In the genomic region with DNA sequence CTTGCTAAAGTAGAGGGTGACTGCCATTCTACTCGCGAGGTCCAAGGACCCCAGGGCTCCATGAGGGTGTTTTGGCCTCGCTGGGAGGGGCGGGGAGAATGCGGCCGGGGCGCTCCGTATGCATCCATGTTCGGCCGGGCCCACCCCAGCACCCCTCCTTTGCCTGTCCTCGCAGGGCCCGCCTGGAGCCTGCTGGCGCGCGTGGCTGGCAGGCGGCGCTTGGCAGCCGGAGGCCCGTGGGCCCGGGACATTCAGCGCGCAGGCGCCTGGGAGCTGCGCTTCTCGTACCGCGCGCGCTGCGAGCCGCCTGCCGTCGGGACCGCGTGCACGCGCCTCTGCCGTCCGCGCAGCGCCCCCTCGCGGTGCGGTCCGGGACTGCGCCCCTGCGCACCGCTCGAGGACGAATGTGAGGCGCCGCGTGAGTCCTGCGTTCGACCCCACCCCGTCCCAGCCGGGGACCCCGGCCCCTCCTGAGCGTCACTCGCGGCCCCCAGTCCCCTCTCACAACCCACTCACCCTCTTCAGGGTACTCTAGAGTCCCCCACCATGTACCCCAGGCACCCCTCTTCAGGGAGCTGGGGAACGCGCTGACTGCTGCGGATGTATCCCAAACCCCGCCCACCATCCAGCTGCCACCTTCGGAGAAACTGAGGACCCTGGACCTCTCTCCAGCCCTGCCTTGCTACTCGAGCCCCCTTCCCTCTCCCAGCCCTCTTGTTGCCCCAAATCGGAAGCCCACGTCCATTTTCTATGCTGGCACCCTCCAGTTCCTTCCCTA, we compare ENCODE assay signal across 9 cellular contexts. TPM values are rescaled to one million over a fixed set of nuclear protein-coding genes. Genes with fewer than 3 reads are reported as not detected.
A peak's percentile ranks its signal among the peaks of the same experiment; 100 is the strongest.
DNase-seq lines count a peak whose midpoint lies in the region; TF ChIP-seq lines count a peak whose summit lies in the region.
"Had no signal": no experiment of that assay in that cellular context is flagged by ENCODE, and none has a peak within 500 bp of the region (broad histone marks: within the 10 kb centered on the region; RNA-seq: fewer than 3 reads in every experiment).

No MANE protein-coding gene starts in this region.

- intact Hi-C loops in testis (cut with DNase I; ENCODE audit: low total_unique reads) = no loop called here

- H3K4me3 ChIP-seq in endodermal cell (ENCODE audit: low read length) (no peak overlapping the region), testis (peak overlapping the region in 1 of 2 donors; percentile 45)

- H3K4me1 Mint-ChIP-seq in endodermal cell (peaks cover 9% of the 10 kb centered on the region), nephron progenitor cell (peaks cover 28% of the 10 kb centered on the region)

- DNase-seq in GM03348 (ENCODE audit: low spot score) (peak; percentile 92), NCI-H226 (peak; percentile 48), endodermal cell (peak; percentile 92), nephron progenitor cell (peak; percentile 84), testis (peak; percentile 66), NCI-H2107 (lab: John Stamatoyannopoulos, UW) (no peak), NCI-H510A treated with DMSO at 0.1 percent for 48 hours (lab: John Stamatoyannopoulos, UW) (no peak)
- DNase-seq in activated CD8-positive, alpha-beta memory T cell treated with anti-CD3 and anti-CD28 coated beads for 4 hours (ENCODE audit: low read depth in 2 of 2) = peak; percentile 44 to 45

- H3K36me3 Mint-ChIP-seq in endodermal cell (ENCODE audit: low read depth) = no peaks in the 10 kb centered on the region
- peaks cover 35% of the 10 kb centered on the region for H3K36me3 Mint-ChIP-seq in nephron progenitor cell (ENCODE audit: low read depth)

- H3K9me3 ChIP-seq in endodermal cell (ENCODE audit: control insufficient read depth, low read length) (peaks cover 5% of the 10 kb centered on the region), testis (no peaks in the 10 kb centered on the region)

- H3K27me3 ChIP-seq in endodermal cell (ENCODE audit: control insufficient read depth, insufficient read depth, low read length, poor library complexity, severe bottlenecking) = peaks cover 82% of the 10 kb centered on the region
- no peaks in the 10 kb centered on the region for H3K27me3 ChIP-seq in testis

- peak; percentile 96 for TF ChIP-seq CTCF in endodermal cell (conservative IDR thresholded peaks at IDR 0.05)
- peak; percentile 78 for TF ChIP-seq CTCF in nephron progenitor cell (IDR thresholded peaks at IDR 0.05)
- TF ChIP-seq CTCF in testis (IDR thresholded peaks at IDR 0.05) = peak; percentile 80 to 96 (median 93)

- H3K9ac ChIP-seq in endodermal cell (ENCODE audit: extremely low read depth, low read length, poor library complexity, severe bottlenecking) = no peak overlapping the region

- H3K4me3 Mint-ChIP-seq in endodermal cell (no peak overlapping the region), nephron progenitor cell (no peak overlapping the region)

- H3K27ac Mint-ChIP-seq in endodermal cell = no peak overlapping the region
- no peak overlapping the region for H3K27ac Mint-ChIP-seq in nephron progenitor cell

- H3K36me3 ChIP-seq in endodermal cell (ENCODE audit: control insufficient read depth, insufficient read depth, low read length) = no peaks in the 10 kb centered on the region
- H3K36me3 ChIP-seq in testis (ENCODE audit: low read depth, missing control alignments) = no peaks in the 10 kb centered on the region

- 24 to 26% methylated on average over 22 to 69 of the region's 69 CpGs for WGBS in endodermal cell (ENCODE audit: insufficient coverage in 1 of 2, insufficient read length in 1 of 2), 2 experiments
- 13 to 41% methylated on average over 8 to 68 of the region's 69 CpGs for WGBS in testis, 2 donors

- H3K27me3 Mint-ChIP-seq in endodermal cell (ENCODE audit: insufficient read depth) = peaks cover 93% of the 10 kb centered on the region
- peaks cover 22% of the 10 kb centered on the region for H3K27me3 Mint-ChIP-seq in nephron progenitor cell (ENCODE audit: low read depth, poor library complexity)

- H3K27ac ChIP-seq in endodermal cell (ENCODE audit: low read depth, low read length) = no peak overlapping the region
- no peak overlapping the region for H3K27ac ChIP-seq in testis

- H3K9me3 Mint-ChIP-seq in endodermal cell (peaks cover 11% of the 10 kb centered on the region), nephron progenitor cell (peaks cover 10% of the 10 kb centered on the region)

- H3K4me1 ChIP-seq in endodermal cell (ENCODE audit: control insufficient read depth, insufficient read depth, low read length) (no peaks in the 10 kb centered on the region), testis (peaks cover 13% of the 10 kb centered on the region)

- TF ChIP-seq POLR2A in testis (IDR thresholded peaks at IDR 0.05) = no peak

RNA-seq across cellular contexts. Expression of gene DLL3, which starts 4.1 kb away (rescaled TPM):
- total RNA-seq in endodermal cell (1 to 10 TPM; 2.0 to 4.3 TPM), testis (1 to 10 TPM; 4.5 to 6.5 TPM)
- 46.8 TPM for polyA plus RNA-seq in endodermal cell (2013, experiment 1 of 2)
- polyA plus RNA-seq in endodermal cell (2013, experiment 2 of 2) = 39.5 TPM
- polyA plus RNA-seq in testis (ENCODE audit: insufficient read depth, low read depth, low replicate concordance) = 1.6 TPM

RNA-seq across cellular contexts. Expression of gene SELENOV, which starts 12.1 kb away (rescaled TPM):
- total RNA-seq in endodermal cell (10 to 100 TPM in 1 of 2 donors, 1 to 10 TPM in 1; 8.7 to 15.3 TPM), testis (10 to 100 TPM in 1 of 2 donors, 1 to 10 TPM in 1; 2.5 to 10.8 TPM)
- polyA plus RNA-seq in endodermal cell (2013, experiment 1 of 2) = 1.9 TPM
- 1.6 TPM for polyA plus RNA-seq in endodermal cell (2013, experiment 2 of 2)
- polyA plus RNA-seq in testis (ENCODE audit: insufficient read depth, low read depth, low replicate concordance) = 19.7 TPM
- total RNA-seq: M059J had no signal

RNA-seq across cellular contexts. Expression of gene TIMM50, which starts 22.2 kb away (rescaled TPM):
- total RNA-seq in endodermal cell (10 to 100 TPM; 87.8 to 94.6 TPM), testis (10 to 100 TPM; 80.6 to 96.1 TPM)
- 83.8 TPM for polyA plus RNA-seq in endodermal cell (2013, experiment 1 of 2)
- polyA plus RNA-seq in endodermal cell (2013, experiment 2 of 2) = 79.7 TPM
- 130 TPM for polyA plus RNA-seq in testis (ENCODE audit: insufficient read depth, low read depth, low replicate concordance)

RNA-seq across cellular contexts. Expression of gene EID2B, which starts 29.8 kb away (rescaled TPM):
- total RNA-seq in endodermal cell (1 to 10 TPM; 1.2 to 3.8 TPM), testis (10 to 100 TPM in 1 of 2 donors, 1 to 10 TPM in 1; 9.2 to 12.2 TPM)
- 5.4 TPM for polyA plus RNA-seq in endodermal cell (2013, experiment 1 of 2)
- polyA plus RNA-seq in endodermal cell (2013, experiment 2 of 2) = 4.6 TPM
- polyA plus RNA-seq in testis (ENCODE audit: insufficient read depth, low read depth, low replicate concordance) = 6.6 TPM

RNA-seq across cellular contexts. Expression of gene EID2, which starts 37.1 kb away (rescaled TPM):
- total RNA-seq in endodermal cell (10 to 100 TPM; 24.0 to 29.7 TPM), testis (10 to 100 TPM; 23.9 to 26.7 TPM)
- polyA plus RNA-seq in endodermal cell (2013, experiment 1 of 2) = 28.3 TPM
- 28.5 TPM for polyA plus RNA-seq in endodermal cell (2013, experiment 2 of 2)
- polyA plus RNA-seq in testis (ENCODE audit: insufficient read depth, low read depth, low replicate concordance) = 15.0 TPM

Comparison
In these comparisons a context has a peak if more than half of its experiments do, and no peak if none do; other contexts are left out.
1. DNase-seq: peak in GM03348 (single experiment), NCI-H226 (single experiment), activated CD8-positive, alpha-beta memory T cell treated with anti-CD3 and anti-CD28 coated beads for 4 hours (2 of 2), endodermal cell (single experiment), nephron progenitor cell (single experiment) and testis (single experiment); none in NCI-H2107 (single experiment) and NCI-H510A treated with DMSO at 0.1 percent for 48 hours (single experiment).
2. Peak in every context shown above with its lines, with median percentiles within 50 percentile points of each other: CTCF ChIP-seq.